Comparison of ENCODE assay signal across 18 cellular contexts in genomic region chr19:40363128-40363527, GRCh38. TPM values are rescaled to one million over a fixed set of nuclear protein-coding genes. Genes with fewer than 3 reads are reported as not detected.
DNase-seq lines count a peak whose midpoint lies in the region; TF ChIP-seq lines count a peak whose summit lies in the region.
"Had no signal": no experiment of that assay in that cellular context is flagged by ENCODE, and none has a peak within 500 bp of the region (broad histone marks: within the 10 kb centered on the region; RNA-seq: fewer than 3 reads in every experiment).

No MANE protein-coding gene starts in this region.

- DNase-seq in CD14-positive monocyte (ENCODE audit: low spot score): no peak
- peak; percentile 24 for DNase-seq in GM20000 (ENCODE audit: low spot score)
- DNase-seq in SW480 (ENCODE audit: low spot score): peak; percentile 51
- DNase-seq in erythroblast (lab: John Stamatoyannopoulos, UW): peak; percentile 49 to 67
- no peak for DNase-seq in GOT3 (lab: John Stamatoyannopoulos, UW)
- no peak for DNase-seq in iPS-NIHi11 (ENCODE audit: low spot score)
- no peak for DNase-seq in NCI-H774 (lab: John Stamatoyannopoulos, UW)
- no peak for DNase-seq in NCI-H2081 (lab: John Stamatoyannopoulos, UW)
- DNase-seq: activated CD4-positive, alpha-beta T cell treated with anti-CD3 and anti-CD28 coated beads for 48 hours; DMS79 treated with DMSO at 0.1 percent for 48 hours; gastrocnemius medialis; mammary epithelial cell; NCI-H2029; NCI-H524 treated with DMSO at 0.1 percent for 48 hours; retina had no signal

- peaks cover 12 to 24% of the 10 kb centered on the region in 2 donors for H3K36me3 Mint-ChIP-seq in CD14-positive monocyte

- H3K4me1 Mint-ChIP-seq in CD14-positive monocyte: peaks cover 79% of the 10 kb centered on the region

- peak overlapping the region; percentile 31 to 60 for H3K4me3 Mint-ChIP-seq in CD14-positive monocyte
- H3K4me3 Mint-ChIP-seq: B cell, GM23338 had no signal

- intact Hi-C loops in CD14-positive monocyte (cut with micrococcal nuclease): loop anchor here (5.0 to 10.0 kb wide), 2 partner anchors 79 to 102 kb away; partner anchors contain the start of genes BLVRB (in 1 of the 2), SERTAD3 (in 1 of the 2) and SPTBN4 (in 1 of the 2)

- TF ChIP-seq CTCF in CD14-positive monocyte (IDR thresholded peaks at IDR 0.05) (no peak), GM20000 (IDR thresholded peaks at IDR 0.05; ENCODE audit: extremely low read depth, missing control alignments) (no peak)

- peaks cover 0 to 4% (median 0%) of the 10 kb centered on the region in 7 donors for H3K9me3 Mint-ChIP-seq in CD14-positive monocyte
- H3K9me3 Mint-ChIP-seq: GM23338 had no signal

- TF ChIP-seq POLR2A in erythroblast (IDR thresholded peaks at IDR 0.05; ENCODE audit: low read length): no peak

- H3K27me3 Mint-ChIP-seq in CD14-positive monocyte (ENCODE audit: low read depth in 3 of 3): peaks cover 0 to 3% (median 3%) of the 10 kb centered on the region in 3 donors
- H3K27me3 Mint-ChIP-seq: B cell had no signal

- H3K27ac Mint-ChIP-seq in CD14-positive monocyte: peak overlapping the region; percentile 90 to 98 (median 96)
- H3K27ac Mint-ChIP-seq: B cell, GM23338 had no signal

RNA-seq across cellular contexts. Expression of gene PLD3, which starts 14.6 kb away (rescaled TPM):
- 100 to 1,000 TPM; 168 to 170 TPM for polyA plus RNA-seq in CD14-positive monocyte

RNA-seq across cellular contexts. Expression of gene C19orf47, which starts 14.9 kb away (rescaled TPM):
- 1 to 10 TPM; 7.6 to 8.0 TPM for polyA plus RNA-seq in CD14-positive monocyte

RNA-seq across cellular contexts. Expression of gene HIPK4, which starts 26.9 kb away (rescaled TPM):
- polyA plus RNA-seq in CD14-positive monocyte: not detected
- polyA plus RNA-seq: neural cell had no signal

RNA-seq across cellular contexts. Expression of gene PRX, which starts 50.0 kb away (rescaled TPM):
- polyA plus RNA-seq in CD14-positive monocyte: under 1 TPM in 1 of 2 donors, not detected in 1; 0.13 TPM

Comparison
In these comparisons a context has a peak if more than half of its experiments do, and no peak if none do; other contexts are left out.
1. DNase-seq: peak in GM20000 (single experiment), SW480 (single experiment) and erythroblast (2 of 2); none in CD14-positive monocyte (single experiment), GOT3 (single experiment), iPS-NIHi11 (single experiment), NCI-H774 (single experiment) and NCI-H2081 (0 of 2).